15 cellular contexts compared by ENCODE assay signal in genomic region chr3:128807186-128807830, GRCh38.
DNase-seq lines count a peak whose midpoint lies in the region; ATAC-seq and TF ChIP-seq lines count a peak whose summit lies in the region.
"Had no signal": no experiment of that assay in that cellular context is flagged by ENCODE, and none has a peak within 500 bp of the region (broad histone marks: within the 10 kb centered on the region; RNA-seq: fewer than 3 reads in every experiment).

No MANE protein-coding gene starts in this region.

- TF ChIP-seq CTCF in heart right ventricle (IDR thresholded peaks at IDR 0.05): no peak

- H3K4me3 ChIP-seq in heart right ventricle: no peak overlapping the region
- H3K4me3 ChIP-seq in mesenchymal stem cell (ENCODE audit: insufficient read depth in 1 of 2, low read depth in 1 of 2, low read length in 2 of 2): no peak overlapping the region
- H3K4me3 ChIP-seq: suprapubic skin had no signal

- no peak overlapping the region for H3K9ac ChIP-seq in mesenchymal stem cell (ENCODE audit: low read length)

- WGBS in heart right ventricle, 2 donors: 82% methylated on average over 9 of the region's 9 CpGs
- WGBS in mesenchymal stem cell: 96% methylated on average over 9 of the region's 9 CpGs

- peak overlapping the region; percentile 42 for H3K27ac Mint-ChIP-seq in activated T-helper 2 cell treated with anti-CD3 and anti-CD28 coated beads, Interferon-gamma antibody, Interleukin-2, Interleukin-4, amounts not matched to agents 10 μg/mL and 5 μg/mL and 100 μg/mL, durations not matched to agents 14 hours and 24 hours and 36 hours
- H3K27ac Mint-ChIP-seq in activated T-helper 17 cell treated with anti-CD3 and anti-CD28 coated beads, Interleukin-2, amount 50 U/mL, for 72 hours: no peak overlapping the region

- H3K4ac ChIP-seq in mesenchymal stem cell (ENCODE audit: low read depth in 1 of 2, low read length in 2 of 2): peak overlapping the region in 1 of 2 experiments; percentile 46

- peak overlapping the region; percentile 29 for H4K91ac ChIP-seq in mesenchymal stem cell (ENCODE audit: low read length)

- H2AK5ac ChIP-seq in mesenchymal stem cell (ENCODE audit: low read length, severe bottlenecking): no peak overlapping the region

- H2BK12ac ChIP-seq in mesenchymal stem cell (ENCODE audit: low read length in 2 of 2): no peak overlapping the region

- H3K4me1 Mint-ChIP-seq in activated T-helper 2 cell treated with anti-CD3 and anti-CD28 coated beads, Interferon-gamma antibody, Interleukin-2, Interleukin-4, amounts not matched to agents 10 μg/mL and 5 μg/mL and 100 μg/mL, durations not matched to agents 14 hours and 24 hours and 36 hours (ENCODE audit: low read depth): peaks cover 45% of the 10 kb centered on the region
- peaks cover 30% of the 10 kb centered on the region for H3K4me1 Mint-ChIP-seq in activated T-helper 17 cell treated with anti-CD3 and anti-CD28 coated beads, Interleukin-2, amount 50 U/mL, for 72 hours

- no peak overlapping the region for H3K14ac ChIP-seq in mesenchymal stem cell (ENCODE audit: low read length in 2 of 2)

- peaks cover 31% of the 10 kb centered on the region for H3K79me1 ChIP-seq in mesenchymal stem cell (replicated peaks; ENCODE audit: low read length, poor library complexity, severe bottlenecking)

- H3K4me1 ChIP-seq in heart right ventricle (peaks cover 11 to 85% (median 80%) of the 10 kb centered on the region in 9 donors), mesenchymal stem cell (ENCODE audit: control insufficient read depth, insufficient read depth, low read depth, low read length) (peaks cover 5% of the 10 kb centered on the region)

- no peak overlapping the region for H3K23ac ChIP-seq in mesenchymal stem cell (ENCODE audit: low read length in 2 of 2)

- H2BK120ac ChIP-seq in mesenchymal stem cell (ENCODE audit: low read depth, low read length): no peak overlapping the region

- H2BK15ac ChIP-seq in mesenchymal stem cell (ENCODE audit: low read depth, poor library complexity, severe bottlenecking): no peak overlapping the region

- H3K27ac ChIP-seq in heart right ventricle (peak overlapping the region in 8 of 10 donors; percentile 3 to 88 (median 79)), mesenchymal stem cell (ENCODE audit: low read length, poor library complexity, severe bottlenecking) (no peak overlapping the region), substantia nigra (ENCODE audit: low read depth, low read length, poor library complexity, severe bottlenecking) (peak overlapping the region; percentile 17)
- H3K27ac ChIP-seq: suprapubic skin had no signal

- H3K36me3 Mint-ChIP-seq in activated T-helper 2 cell treated with anti-CD3 and anti-CD28 coated beads, Interferon-gamma antibody, Interleukin-2, Interleukin-4, amounts not matched to agents 10 μg/mL and 5 μg/mL and 100 μg/mL, durations not matched to agents 14 hours and 24 hours and 36 hours (ENCODE audit: low read depth): peaks cover 66% of the 10 kb centered on the region
- peaks cover 90% of the 10 kb centered on the region for H3K36me3 Mint-ChIP-seq in activated T-helper 17 cell treated with anti-CD3 and anti-CD28 coated beads, Interleukin-2, amount 50 U/mL, for 72 hours (ENCODE audit: low read depth)

- no peaks in the 10 kb centered on the region for H3K9me3 Mint-ChIP-seq in activated T-helper 2 cell treated with anti-CD3 and anti-CD28 coated beads, Interferon-gamma antibody, Interleukin-2, Interleukin-4, amounts not matched to agents 10 μg/mL and 5 μg/mL and 100 μg/mL, durations not matched to agents 14 hours and 24 hours and 36 hours
- H3K9me3 Mint-ChIP-seq in activated T-helper 17 cell treated with anti-CD3 and anti-CD28 coated beads, Interleukin-2, amount 50 U/mL, for 72 hours: no peaks in the 10 kb centered on the region

- no peaks in the 10 kb centered on the region for H3K27me3 Mint-ChIP-seq in activated T-helper 2 cell treated with anti-CD3 and anti-CD28 coated beads, Interferon-gamma antibody, Interleukin-2, Interleukin-4, amounts not matched to agents 10 μg/mL and 5 μg/mL and 100 μg/mL, durations not matched to agents 14 hours and 24 hours and 36 hours (ENCODE audit: low read depth)
- H3K27me3 Mint-ChIP-seq in activated T-helper 17 cell treated with anti-CD3 and anti-CD28 coated beads, Interleukin-2, amount 50 U/mL, for 72 hours: no peaks in the 10 kb centered on the region

- DNase-seq in heart right ventricle (no peak), cardiac septum (ENCODE audit: low spot score) (no peak), mesenchymal stem cell (no peak), substantia nigra (lab: John Stamatoyannopoulos, UW) (no peak), NCI-H226 (no peak)
- no peak for DNase-seq in activated T-helper 2 cell treated with anti-CD3 and anti-CD28 coated beads, Interferon-gamma antibody, Interleukin-2, Interleukin-4, amounts not matched to agents 10 μg/mL and 5 μg/mL and 100 μg/mL, durations not matched to agents 14 hours and 24 hours and 36 hours (ENCODE audit: low spot score)
- DNase-seq: cortex of kidney, glutamatergic neuron, islet precursor cell, NCI-H2081, NCI-H748 treated with DMSO at 0.1 percent for 48 hours, posterior cingulate gyrus had no signal

- H3K36me3 ChIP-seq in heart right ventricle (peaks cover 0 to 72% (median 17%) of the 10 kb centered on the region in 9 donors), mesenchymal stem cell (ENCODE audit: control insufficient read depth in 1 of 2, insufficient read depth in 2 of 2, low read depth in 1 of 2, low read length in 2 of 2) (peaks cover 29 to 75% of the 10 kb centered on the region in 2 experiments)

- H3K27me3 ChIP-seq in heart right ventricle (no peaks in the 10 kb centered on the region), mesenchymal stem cell (ENCODE audit: control insufficient read depth in 1 of 2, insufficient read depth in 1 of 2, low read length in 2 of 2) (no peaks in the 10 kb centered on the region)
- H3K27me3 ChIP-seq: suprapubic skin had no signal

- H2BK5ac ChIP-seq in mesenchymal stem cell (ENCODE audit: low read depth, low read length, poor library complexity, severe bottlenecking): no peak overlapping the region

- H3K18ac ChIP-seq in mesenchymal stem cell (ENCODE audit: low read depth in 1 of 2, low read length in 2 of 2): no peak overlapping the region

- H3K4me2 ChIP-seq in mesenchymal stem cell (ENCODE audit: low read length, poor library complexity, severe bottlenecking): no peak overlapping the region

- H3K4me3 Mint-ChIP-seq in activated T-helper 2 cell treated with anti-CD3 and anti-CD28 coated beads, Interferon-gamma antibody, Interleukin-2, Interleukin-4, amounts not matched to agents 10 μg/mL and 5 μg/mL and 100 μg/mL, durations not matched to agents 14 hours and 24 hours and 36 hours (ENCODE audit: low read depth): no peak overlapping the region
- no peak overlapping the region for H3K4me3 Mint-ChIP-seq in activated T-helper 17 cell treated with anti-CD3 and anti-CD28 coated beads, Interleukin-2, amount 50 U/mL, for 72 hours

- no peak overlapping the region for H2AFZ ChIP-seq in mesenchymal stem cell (ENCODE audit: low read depth, low read length)

- H4K8ac ChIP-seq in mesenchymal stem cell (ENCODE audit: low read length): no peak overlapping the region

- intact Hi-C loops in heart right ventricle (cut with DNase I): loop anchor here in 1 of 10 donors (5.0 kb wide), 1 partner anchor 80 kb away; the partner anchor contains the start of gene RAB7A
- intact Hi-C loops in cardiac septum (cut with DNase I): no loop called here
- intact Hi-C loops in activated T-helper 2 cell treated with anti-CD3 and anti-CD28 coated beads, Interferon-gamma antibody, Interleukin-2, Interleukin-4, amounts not matched to agents 10 μg/mL and 5 μg/mL and 100 μg/mL, durations not matched to agents 14 hours and 24 hours and 36 hours (cut with micrococcal nuclease): loop anchor here (10.0 kb wide), 1 partner anchor 427 kb away; no protein-coding TSS in a partner anchor

- ATAC-seq in heart right ventricle: no peak
- no peak for ATAC-seq in HG03039 (IDR thresholded peaks at IDR 0.05; ENCODE audit: unreplicated experiment)
- ATAC-seq in activated T-helper 17 cell treated with anti-CD3 and anti-CD28 coated beads, Interleukin-2, amount 50 U/mL, for 72 hours (replicated peaks): no peak

- H3K9me3 ChIP-seq in heart right ventricle (no peaks in the 10 kb centered on the region), mesenchymal stem cell (ENCODE audit: control insufficient read depth, low read length) (no peaks in the 10 kb centered on the region)
- H3K9me3 ChIP-seq: suprapubic skin had no signal
